In the genomic region with DNA sequence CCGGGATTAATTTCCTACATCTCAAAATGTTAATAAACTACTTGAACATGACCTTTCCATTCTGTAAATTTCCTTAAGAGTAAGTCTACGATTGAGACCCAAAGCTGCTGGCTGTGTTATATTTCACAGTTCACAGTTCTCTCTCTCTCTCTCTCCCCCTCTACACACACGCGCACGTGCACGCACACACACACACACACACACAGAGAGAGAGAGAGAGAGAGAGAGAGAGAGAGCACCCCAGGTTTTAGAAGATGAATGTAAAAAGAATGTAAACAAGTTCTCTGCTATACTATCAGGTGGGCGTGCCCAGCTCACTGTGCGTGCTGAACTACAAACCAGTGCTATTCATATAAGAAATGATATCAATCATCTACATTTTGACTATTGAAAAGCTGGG, we compare ENCODE assay signal across 16 cellular contexts. TPM values are rescaled to one million over a fixed set of nuclear protein-coding genes. Genes with fewer than 3 reads are reported as not detected.
DNase-seq lines count a peak whose midpoint lies in the region; ATAC-seq and TF ChIP-seq lines count a peak whose summit lies in the region.
"Had no signal": no experiment of that assay in that cellular context is flagged by ENCODE, and none has a peak within 500 bp of the region (broad histone marks: within the 10 kb centered on the region; RNA-seq: fewer than 3 reads in every experiment).

No MANE protein-coding gene starts in this region.

- DNase-seq in AG10803 (ENCODE audit: low read depth) (no peak), chondrocyte (ENCODE audit: low spot score) (no peak), amygdala (lab: John Stamatoyannopoulos, UW) (no peak)
- no peak for DNase-seq in stimulated activated CD4-positive, alpha-beta T cell treated with anti-CD3 and anti-CD28 coated beads, Interleukin-4, amount 100 ng/mL, for 4 hours
- no peak for DNase-seq in effector memory CD8-positive, alpha-beta T cell
- DNase-seq: activated CD4-positive, alpha-beta T cell treated with anti-CD3 and anti-CD28 coated beads, Interleukin-2, amount 50 U/mL, for 4 hours; activated T-cell treated with anti-CD3 and anti-CD28 coated beads, Interleukin-2, amount 50 U/mL, for 4 hours; C1 segment of cervical spinal cord; DMS79; immature natural killer cell; NCI-H187; SJCRH30 had no signal

- H3K4me3 ChIP-seq in AG10803 (ENCODE audit: low read length) (peak overlapping the region; percentile 87), HUES48 (ENCODE audit: low read depth, low read length) (peak overlapping the region; percentile 84)
- H3K4me3 ChIP-seq: SJCRH30 had no signal

- H3K27me3 Mint-ChIP-seq in chondrocyte (ENCODE audit: low read depth) (no peaks in the 10 kb centered on the region), nephron (ENCODE audit: low read depth) (peaks cover 38% of the 10 kb centered on the region)
- peaks cover 50 to 56% of the 10 kb centered on the region in 2 donors for H3K27me3 Mint-ChIP-seq in effector memory CD8-positive, alpha-beta T cell

- H3K4me1 ChIP-seq in HUES48 (ENCODE audit: control insufficient read depth, insufficient read depth, low read length): peaks cover 58% of the 10 kb centered on the region
- H3K4me1 ChIP-seq: SJCRH30 had no signal

- ATAC-seq in GM19395 (IDR thresholded peaks at IDR 0.05; ENCODE audit: unreplicated experiment): no peak
- ATAC-seq in effector memory CD8-positive, alpha-beta T cell (replicated peaks): no peak
- ATAC-seq: activated T-cell treated with anti-CD3 and anti-CD28 coated beads, Interleukin-2, amount 50 U/mL, for 4 hours had no signal

- H3K9me3 Mint-ChIP-seq in chondrocyte (ENCODE audit: low read depth): no peaks in the 10 kb centered on the region
- H3K9me3 Mint-ChIP-seq in nephron: no peaks in the 10 kb centered on the region
- H3K9me3 Mint-ChIP-seq in effector memory CD8-positive, alpha-beta T cell: no peaks in the 10 kb centered on the region
- H3K9me3 Mint-ChIP-seq: activated T-cell treated with anti-CD3 and anti-CD28 coated beads, Interleukin-2, amount 50 U/mL, for 4 hours; dendritic cell treated with granulocyte-macrophage colony-stimulating factor and Interleukin-4, amounts not matched to agents 40 ng/mL and 50 ng/mL, for 4 days had no signal

- H3K4me3 Mint-ChIP-seq in chondrocyte (ENCODE audit: unreplicated experiment) (peak overlapping the region; percentile 53), nephron (peak overlapping the region; percentile 51 to 60 (median 60))
- H3K4me3 Mint-ChIP-seq in effector memory CD8-positive, alpha-beta T cell: no peak overlapping the region
- H3K4me3 Mint-ChIP-seq: activated T-cell treated with anti-CD3 and anti-CD28 coated beads, Interleukin-2, amount 50 U/mL, for 4 hours; dendritic cell treated with granulocyte-macrophage colony-stimulating factor and Interleukin-4, amounts not matched to agents 40 ng/mL and 50 ng/mL, for 4 days; immature natural killer cell had no signal

- H3K36me3 Mint-ChIP-seq in chondrocyte (ENCODE audit: low read depth) (no peaks in the 10 kb centered on the region), nephron (ENCODE audit: low read depth) (peaks cover 9% of the 10 kb centered on the region)
- peaks cover 3% of the 10 kb centered on the region for H3K36me3 Mint-ChIP-seq in effector memory CD8-positive, alpha-beta T cell (ENCODE audit: insufficient read depth)

- H3K27ac ChIP-seq in HUES48 (ENCODE audit: low read depth, low read length): peak overlapping the region; percentile 60
- H3K27ac ChIP-seq: SJCRH30 had no signal

- H3K36me3 ChIP-seq in HUES48 (ENCODE audit: control insufficient read depth, insufficient read depth, low read length): no peaks in the 10 kb centered on the region
- H3K36me3 ChIP-seq: SJCRH30 had no signal

- H3K9ac ChIP-seq in HUES48 (ENCODE audit: low read depth, low read length): peak overlapping the region; percentile 6; the same call in 1 of the 2 replicates

- H3K27me3 ChIP-seq in HUES48 (ENCODE audit: control insufficient read depth, insufficient read depth, low read length): peaks cover 28% of the 10 kb centered on the region
- H3K27me3 ChIP-seq: SJCRH30 had no signal

- no peak for TF ChIP-seq CTCF in AG10803 (conservative IDR thresholded peaks at IDR 0.05; ENCODE audit: low read length)
- TF ChIP-seq CTCF in chondrocyte (IDR thresholded peaks at IDR 0.05): no peak
- TF ChIP-seq CTCF in nephron (IDR thresholded peaks at IDR 0.05; ENCODE audit: unreplicated experiment in 3 of 3): no peak

- H3K27ac Mint-ChIP-seq in chondrocyte (ENCODE audit: unreplicated experiment) (peak overlapping the region; percentile 78), nephron (no peak overlapping the region)
- no peak overlapping the region for H3K27ac Mint-ChIP-seq in effector memory CD8-positive, alpha-beta T cell
- H3K27ac Mint-ChIP-seq: dendritic cell treated with granulocyte-macrophage colony-stimulating factor and Interleukin-4, amounts not matched to agents 40 ng/mL and 50 ng/mL, for 4 days; immature natural killer cell had no signal

- H3K4me1 Mint-ChIP-seq in chondrocyte (ENCODE audit: low read depth) (peaks cover 54% of the 10 kb centered on the region), nephron (peaks cover 41% of the 10 kb centered on the region)
- H3K4me1 Mint-ChIP-seq in effector memory CD8-positive, alpha-beta T cell (ENCODE audit: low read depth in 2 of 2): peaks cover 17 to 20% of the 10 kb centered on the region in 2 donors

- H3K9me3 ChIP-seq in HUES48 (ENCODE audit: control insufficient read depth, insufficient read depth, low read length): no peaks in the 10 kb centered on the region
- H3K9me3 ChIP-seq: SJCRH30 had no signal

RNA-seq across cellular contexts. Expression of gene BDNF, which starts 3.3 kb away (rescaled TPM):
- 2.0 to 4.4 TPM (median 4.1 TPM) in 3 replicates for total RNA-seq in chondrocyte

Comparison
In these comparisons a context has a peak if more than half of its experiments do, and no peak if none do; other contexts are left out.
1. H3K4me3 Mint-ChIP-seq: peak in chondrocyte (single experiment) and nephron (3 of 3); none in effector memory CD8-positive, alpha-beta T cell (0 of 2).